Comparison of ENCODE assay signal across 26 cellular contexts in the genomic region with DNA sequence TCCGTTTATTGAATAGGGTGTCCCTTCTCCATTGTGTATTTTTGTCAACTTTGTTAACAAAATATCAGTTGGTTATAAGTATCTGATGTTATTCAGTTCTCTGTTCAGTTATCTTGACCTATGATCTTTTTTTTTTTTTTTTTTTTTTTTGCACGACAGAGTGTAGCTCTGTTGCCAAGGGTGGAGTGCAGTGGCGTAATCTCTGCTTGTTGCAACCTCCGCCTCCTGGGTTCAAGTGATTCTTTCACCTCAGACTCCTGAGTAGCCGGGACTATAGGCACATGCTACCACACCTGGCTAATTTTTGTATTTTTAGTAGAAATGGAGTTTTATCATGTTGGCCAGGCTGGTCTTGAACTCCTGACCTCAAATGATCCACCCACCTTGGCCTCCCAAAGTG.
"Had no signal": no experiment of that assay in that cellular context is flagged by ENCODE, and none has a peak within 500 bp of the region (broad histone marks: within the 10 kb centered on the region; RNA-seq: fewer than 3 reads in every experiment).

No MANE protein-coding gene starts in this region.

- DNase-seq: stimulated activated CD4-positive, alpha-beta T cell treated with anti-CD3 and anti-CD28 coated beads, Interleukin-2, amount 100 ng/mL, for 48 hours; stimulated activated CD4-positive, alpha-beta T cell treated with anti-CD3 and anti-CD28 coated beads, Interleukin-4, amount 100 ng/mL, for 1 hour; stimulated activated CD4-positive, alpha-beta T cell treated with anti-CD3 and anti-CD28 coated beads, Interleukin-4, amount 100 ng/mL, for 24 hours; stimulated activated CD4-positive, alpha-beta T cell treated with anti-CD3 and anti-CD28 coated beads, Interleukin-4, amount 100 ng/mL, for 4 hours; stimulated activated CD8-positive, alpha-beta memory T cell treated with anti-CD3 and anti-CD28 coated beads, Interleukin-4, amount 100 ng/mL, for 48 hours; stimulated activated naive B cell treated with anti-CD40 and anti-IgM and Interleukin-4, amounts not matched to agents 10 μg/mL and 1 μg/mL and 100 μg/mL, for 72 hours; stimulated activated naive CD4-positive, alpha-beta T cell; stimulated activated naive CD4-positive, alpha-beta T cell treated with Interleukin-2 at 50 U/mL for 16 hours; stimulated activated naive CD8-positive, alpha-beta T cell treated with anti-CD3 and anti-CD28 coated beads, Interleukin-15, amount 100 ng/mL, for 72 hours; stimulated activated naive CD8-positive, alpha-beta T cell treated with anti-CD3 and anti-CD28 coated beads, Interleukin-15, Interleukin-2, amounts not matched to agents 100 U/mL and 50 U/mL, for 24 hours; stomach; substantia nigra; testis; thyroid gland; tibial artery; transverse colon; trophoblast cell; upper lobe of left lung; upper lobe of right lung; uterus had no signal

- H3K27me3 ChIP-seq: stomach, suprapubic skin, testis, thyroid gland, tibial artery, tibial nerve, transverse colon, upper lobe of left lung, upper lobe of right lung, uterus, vagina had no signal

- H3K27ac ChIP-seq: stomach, suprapubic skin, testis, thoracic aorta, thyroid gland, tibial artery, tibial nerve, transverse colon, upper lobe of left lung, upper lobe of right lung, uterus, vagina had no signal

- H3K4me1 ChIP-seq: stomach, suprapubic skin, testis, thyroid gland, transverse colon, upper lobe of left lung, upper lobe of right lung, uterus, vagina had no signal

- ATAC-seq: stimulated activated effector memory CD8-positive, alpha-beta T cell treated with anti-CD3 and anti-CD28 coated beads, Interleukin-12 subunit alpha, Interleukin-12 subunit beta, amount 100 ng/mL, for 72 hours; stimulated activated memory B cell treated with anti-CD40 and anti-IgM and Interleukin-4, amounts not matched to agents 10 μg/mL and 1 μg/mL and 100 μg/mL, for 72 hours; stimulated activated naive B cell treated with anti-CD40 and anti-IgM and Interleukin-4, amounts not matched to agents 10 μg/mL and 1 μg/mL and 100 μg/mL, for 72 hours; stimulated activated naive CD8-positive, alpha-beta T cell treated with anti-CD3 and anti-CD28 coated beads, Interleukin-15, amount 100 ng/mL, for 72 hours; stimulated activated naive CD8-positive, alpha-beta T cell treated with anti-CD3 and anti-CD28 coated beads, Interleukin-15, Interleukin-2, amounts not matched to agents 100 U/mL and 50 U/mL, for 24 hours; upper lobe of right lung had no signal
